In the genomic region with DNA sequence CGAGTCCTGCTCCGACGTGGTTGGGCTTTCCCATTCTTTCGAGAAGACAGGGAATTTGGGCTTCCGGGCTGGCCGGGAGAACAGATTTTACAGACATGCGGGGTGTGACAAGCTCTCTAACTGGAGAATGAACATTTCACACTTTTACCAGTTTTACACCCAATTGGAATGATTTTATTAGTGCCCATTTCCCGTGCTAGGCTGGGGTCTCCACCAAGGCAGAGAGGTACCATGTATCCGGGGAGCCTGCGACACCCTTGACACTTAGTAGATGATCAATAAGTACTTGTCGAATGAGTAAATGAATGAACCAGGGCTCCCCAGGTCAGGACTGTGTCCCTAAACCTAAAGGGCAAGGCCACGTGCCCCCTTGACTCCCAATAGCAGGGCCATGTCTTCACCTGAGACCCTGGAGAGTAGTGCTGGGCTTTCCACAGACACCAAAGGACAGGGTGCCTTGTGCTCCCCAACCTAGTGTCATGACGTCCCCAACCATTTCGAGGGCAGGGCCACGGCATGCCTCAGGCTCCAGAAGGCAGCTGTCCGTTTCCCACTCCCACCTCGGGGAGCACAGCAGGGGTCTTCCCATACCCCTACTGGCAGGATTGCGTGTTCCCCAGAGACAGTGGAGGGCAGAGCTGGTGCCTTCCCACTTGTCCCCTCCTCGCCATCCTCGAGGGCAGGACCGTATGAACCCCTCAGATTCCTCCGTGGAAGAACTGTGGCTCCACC, we compare ENCODE assay signal across 8 cellular contexts. TPM values are rescaled to one million over a fixed set of nuclear protein-coding genes. Genes with fewer than 3 reads are reported as not detected.
DNase-seq lines count a peak whose midpoint lies in the region; ATAC-seq and TF ChIP-seq lines count a peak whose summit lies in the region.

No MANE protein-coding gene starts in this region.

- H3K4me3 ChIP-seq in GM23338 (peak overlapping the region; percentile 93), esophagus (ENCODE audit: low read depth in 1 of 2, low read length in 2 of 2) (peak overlapping the region; percentile 95 to 98), osteoblast (ENCODE audit: insufficient read depth, low read length) (peak overlapping the region; percentile 99)

- peaks cover 30% of the 10 kb centered on the region for H3K4me1 Mint-ChIP-seq in GM23338
- peaks cover 62% of the 10 kb centered on the region for H3K4me1 Mint-ChIP-seq in activated CD4-positive, alpha-beta T cell treated with anti-CD3 and anti-CD28 coated beads, Interleukin-2, amount 10 ng/mL, durations not matched to agents 24 days and 14 days

- H3K27me3 Mint-ChIP-seq in GM23338 (ENCODE audit: insufficient read depth, low read depth, poor library complexity) = peaks cover 21% of the 10 kb centered on the region
- no peaks in the 10 kb centered on the region for H3K27me3 Mint-ChIP-seq in activated CD4-positive, alpha-beta T cell treated with anti-CD3 and anti-CD28 coated beads, Interleukin-2, amount 10 ng/mL, durations not matched to agents 24 days and 14 days

- H3K27ac ChIP-seq in 22Rv1 (peak overlapping the region; percentile 77), GM23338 (ENCODE audit: low read depth) (peak overlapping the region; percentile 83), esophagus (ENCODE audit: low read depth in 2 of 2, low read length in 1 of 2) (peak overlapping the region; percentile 96), osteoblast (ENCODE audit: low read depth, low read length) (peak overlapping the region; percentile 87)

- H3K27me3 ChIP-seq in GM23338 (ENCODE audit: insufficient read depth) = no peaks in the 10 kb centered on the region
- H3K27me3 ChIP-seq in esophagus (ENCODE audit: control insufficient read depth in 1 of 2, insufficient read depth in 2 of 2, low read length in 2 of 2) = no peaks in the 10 kb centered on the region
- H3K27me3 ChIP-seq in osteoblast (ENCODE audit: insufficient read depth, low read length) = no peaks in the 10 kb centered on the region

- H3K9me3 Mint-ChIP-seq in GM23338 = no peaks in the 10 kb centered on the region; the same call in 1 of the 3 replicates
- H3K9me3 Mint-ChIP-seq in activated CD4-positive, alpha-beta T cell treated with anti-CD3 and anti-CD28 coated beads, Interleukin-2, amount 10 ng/mL, durations not matched to agents 24 days and 14 days = no peaks in the 10 kb centered on the region

- H3K9me3 ChIP-seq in esophagus (ENCODE audit: control insufficient read depth in 2 of 2, insufficient read depth in 1 of 2, low read depth in 1 of 2, low read length in 1 of 2) = no peaks in the 10 kb centered on the region
- no peaks in the 10 kb centered on the region for H3K9me3 ChIP-seq in osteoblast (ENCODE audit: low read depth, low read length)

- peaks cover 9% of the 10 kb centered on the region for H3K36me3 ChIP-seq in GM23338 (ENCODE audit: insufficient read depth)
- H3K36me3 ChIP-seq in esophagus (ENCODE audit: control insufficient read depth in 2 of 2, insufficient read depth in 2 of 2, low read length in 1 of 2) = peaks cover 8 to 21% of the 10 kb centered on the region in 2 donors
- peaks cover 32% of the 10 kb centered on the region for H3K36me3 ChIP-seq in osteoblast (ENCODE audit: insufficient read depth, low read length)

- peak overlapping the region; percentile 92 for H3K4me3 Mint-ChIP-seq in GM23338
- H3K4me3 Mint-ChIP-seq in activated CD4-positive, alpha-beta T cell treated with anti-CD3 and anti-CD28 coated beads, Interleukin-2, amount 10 ng/mL, durations not matched to agents 24 days and 14 days = peak overlapping the region; percentile 90

- peaks cover 45% of the 10 kb centered on the region for H3K36me3 Mint-ChIP-seq in GM23338 (ENCODE audit: low read depth)
- peaks cover 42% of the 10 kb centered on the region for H3K36me3 Mint-ChIP-seq in activated CD4-positive, alpha-beta T cell treated with anti-CD3 and anti-CD28 coated beads, Interleukin-2, amount 10 ng/mL, durations not matched to agents 24 days and 14 days (ENCODE audit: low read depth)

- intact Hi-C loops in activated CD4-positive, alpha-beta T cell treated with anti-CD3 and anti-CD28 coated beads, Interleukin-2, amount 10 ng/mL, durations not matched to agents 24 days and 14 days (cut with micrococcal nuclease) = loop anchor here (1.0 to 5.0 kb wide), 8 partner anchors 13 to 1145 kb away; partner anchors contain the start of genes ACVR2B, EPM2AIP1, EXOG and MLH1

- H4K20me1 ChIP-seq in GM23338 (replicated peaks; ENCODE audit: insufficient read depth) (peaks cover 16% of the 10 kb centered on the region; the same call in 1 of the 2 replicates), osteoblast (ENCODE audit: insufficient read depth, low read length) (peaks cover 14% of the 10 kb centered on the region)

- TF ChIP-seq CTCF in 22Rv1 (IDR thresholded peaks at IDR 0.05) (no peak), GM23338 (conservative IDR thresholded peaks at IDR 0.05; ENCODE audit: low read depth in 2 of 2) (peak; percentile 32 to 38; a peak in 2 of 4 replicates), osteoblast (IDR thresholded peaks at IDR 0.05; ENCODE audit: extremely low read depth, low read depth, low read length) (no peak)

- WGBS in esophagus, 2 donors = 12 to 14% methylated on average over 22 of the region's 22 CpGs

- ATAC-seq in GM23338 = peak; percentile 8

- H3F3A ChIP-seq in GM23338 (replicated peaks; ENCODE audit: low read depth) = peaks cover 13% of the 10 kb centered on the region

- peak; percentile 62 for DNase-seq in GM23338 (ENCODE audit: low spot score)
- DNase-seq in activated CD4-positive, alpha-beta T cell treated with anti-CD3 and anti-CD28 coated beads, Interleukin-2, amount 10 ng/mL, durations not matched to agents 24 days and 14 days = peak; percentile 77
- no peak for DNase-seq in osteoblast (ENCODE audit: insufficient read length, low spot score, missing footprints)
- DNase-seq in UCSD-AML1 (lab: John Stamatoyannopoulos, UW; ENCODE audit: unreplicated experiment) = no peak
- no peak for DNase-seq in SHP77 (lab: John Stamatoyannopoulos, UW)
- no peak for DNase-seq in cerebellar cortex (ENCODE audit: low spot score)

- H3K79me2 ChIP-seq in GM23338 (replicated peaks; ENCODE audit: insufficient read depth) = peaks cover 25% of the 10 kb centered on the region
- peaks cover 50% of the 10 kb centered on the region for H3K79me2 ChIP-seq in osteoblast (ENCODE audit: insufficient read depth, low read length)

- no peaks in the 10 kb centered on the region for H3K9me2 ChIP-seq in GM23338 (ENCODE audit: insufficient read depth)

- H2AFZ ChIP-seq in GM23338 = peak overlapping the region; percentile 99
- peak overlapping the region; percentile 93 for H2AFZ ChIP-seq in osteoblast (ENCODE audit: low read length)

- peaks cover 26% of the 10 kb centered on the region for H3K4me1 ChIP-seq in GM23338 (ENCODE audit: insufficient read depth)
- H3K4me1 ChIP-seq in esophagus (ENCODE audit: control insufficient read depth in 2 of 2, insufficient read depth in 2 of 2, low read length in 1 of 2) = peaks cover 10 to 23% of the 10 kb centered on the region in 2 donors
- H3K4me1 ChIP-seq in osteoblast (ENCODE audit: insufficient read depth, low read length) = peaks cover 27% of the 10 kb centered on the region

- peak overlapping the region; percentile 85 for H3K4me2 ChIP-seq in GM23338
- peak overlapping the region; percentile 96 for H3K4me2 ChIP-seq in osteoblast (ENCODE audit: insufficient read depth, low read length)

- peak overlapping the region; percentile 75 for H3K27ac Mint-ChIP-seq in GM23338
- H3K27ac Mint-ChIP-seq in activated CD4-positive, alpha-beta T cell treated with anti-CD3 and anti-CD28 coated beads, Interleukin-2, amount 10 ng/mL, durations not matched to agents 24 days and 14 days = peak overlapping the region; percentile 99

TF ChIP-seq in GM23338, 12 proteins besides CTCF, POLR2A, EP300 and RAD21 (continues in another document):
- no peak for TF ChIP-seq ZNF114 (CRISPR knock-in tag; IDR thresholded peaks at IDR 0.05)
- no peak for TF ChIP-seq POLR2AphosphoS5 (IDR thresholded peaks at IDR 0.05; ENCODE audit: low read depth)

RNA-seq across cellular contexts. Expression of gene MYD88, which starts 0.7 kb away (rescaled TPM):
- total RNA-seq in GM23338 (2014; rRNA removed; shearing (Covaris generic)) = 26.0 and 42.6 TPM in 2 replicates
- polyA plus RNA-seq in GM23338 (2016; fragmentation: Nextera tagmentation; extraction: Ambion mirVana) = 14.4 and 15.5 TPM in 2 replicates
- 32.0 and 36.9 TPM in 2 replicates for total RNA-seq in activated CD4-positive, alpha-beta T cell treated with anti-CD3 and anti-CD28 coated beads, Interleukin-2, amount 10 ng/mL, durations not matched to agents 24 days and 14 days
- 10 to 100 TPM; 26.5 to 44.0 TPM for polyA plus RNA-seq in esophagus
- 8.7 and 10.3 TPM in 2 replicates for total RNA-seq in osteoblast

RNA-seq across cellular contexts. Expression of gene ACAA1, which starts 0.9 kb away (rescaled TPM):
- total RNA-seq in GM23338 (2014; rRNA removed; shearing (Covaris generic)) = 21.4 and 23.2 TPM in 2 replicates
- 25.9 and 26.6 TPM in 2 replicates for polyA plus RNA-seq in GM23338 (2016; fragmentation: Nextera tagmentation; extraction: Ambion mirVana)
- total RNA-seq in activated CD4-positive, alpha-beta T cell treated with anti-CD3 and anti-CD28 coated beads, Interleukin-2, amount 10 ng/mL, durations not matched to agents 24 days and 14 days = 68.7 and 71.6 TPM in 2 replicates
- 100 to 1,000 TPM in 1 of 2 donors, 10 to 100 TPM in 1; 79.4 to 101 TPM for polyA plus RNA-seq in esophagus
- 17.4 and 20.0 TPM in 2 replicates for total RNA-seq in osteoblast

RNA-seq across cellular contexts. Expression of gene OXSR1, which starts 27.6 kb away (rescaled TPM):
- total RNA-seq in GM23338 (2014; rRNA removed; shearing (Covaris generic)) = 39.3 and 41.1 TPM in 2 replicates
- polyA plus RNA-seq in GM23338 (2016; fragmentation: Nextera tagmentation; extraction: Ambion mirVana) = 15.5 and 16.0 TPM in 2 replicates
- total RNA-seq in activated CD4-positive, alpha-beta T cell treated with anti-CD3 and anti-CD28 coated beads, Interleukin-2, amount 10 ng/mL, durations not matched to agents 24 days and 14 days = 56.4 and 58.3 TPM in 2 replicates
- polyA plus RNA-seq in esophagus = 10 to 100 TPM; 21.7 to 27.5 TPM
- total RNA-seq in osteoblast = 44.2 and 50.3 TPM in 2 replicates

Comparison
In these comparisons a context has a peak if more than half of its experiments do, and no peak if none do; other contexts are left out.
1. CTCF ChIP-seq: peak in GM23338 (2 of 2); none in 22Rv1 (single experiment) and osteoblast (single experiment).
2. DNase-seq: peak in GM23338 (single experiment) and activated CD4-positive, alpha-beta T cell treated with anti-CD3 and anti-CD28 coated beads, Interleukin-2, amount 10 ng/mL, durations not matched to agents 24 days and 14 days (single experiment); none in osteoblast (single experiment), UCSD-AML1 (single experiment), SHP77 (0 of 2) and cerebellar cortex (single experiment).
3. Peak in every context shown above with its lines, with median percentiles within 50 percentile points of each other: H3K27ac ChIP-seq and H3K4me3 ChIP-seq.